ENCODE assay signal across 15 cellular contexts in the genomic region with DNA sequence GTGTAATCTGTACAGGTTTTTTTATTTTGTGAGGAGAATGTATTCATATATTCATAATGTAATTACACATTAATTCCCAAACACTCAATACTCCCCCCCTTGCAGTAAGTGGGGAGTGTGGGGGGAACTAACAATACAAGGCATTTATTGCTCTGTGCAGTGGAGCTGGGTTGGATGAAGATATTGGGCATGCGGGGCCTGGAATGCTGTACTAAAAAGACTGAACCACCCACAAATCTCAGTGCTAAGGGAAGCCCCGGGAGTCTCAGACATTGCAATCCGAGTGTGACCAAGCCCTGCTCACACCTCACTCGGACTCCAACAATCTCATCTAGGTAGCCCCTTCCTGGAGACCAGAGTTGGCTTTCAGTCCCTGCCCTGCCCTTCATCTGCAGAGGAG. TPM values are rescaled to one million over a fixed set of nuclear protein-coding genes. Genes with fewer than 3 reads are reported as not detected.
"Had no signal": no experiment of that assay in that cellular context is flagged by ENCODE, and none has a peak within 500 bp of the region (broad histone marks: within the 10 kb centered on the region; RNA-seq: fewer than 3 reads in every experiment).

No MANE protein-coding gene starts in this region.

- H3K27ac ChIP-seq: left ventricle myocardium inferior, neutrophil, prostate gland, uterus had no signal

- H3K27ac Mint-ChIP-seq: endodermal cell, WTC11 had no signal

- H3K4me3 Mint-ChIP-seq: activated naive CD4-positive, alpha-beta T cell treated with anti-CD3 and anti-CD28 coated beads, Interleukin-2, amount 10 ng/mL, durations not matched to agents 7 days and 5 days; dendritic cell treated with granulocyte-macrophage colony-stimulating factor and Interleukin-4, amounts not matched to agents 40 ng/mL and 50 ng/mL, for 4 days; endodermal cell; T-helper 1 cell treated with Interleukin-12 subunit alpha and Interleukin-12 subunit beta and Interleukin-4 antibody, amounts not matched to agents 30 μg/mL and 1 μg/mL, for 36 hours; WTC11 had no signal

- H3K9me3 Mint-ChIP-seq: activated naive CD4-positive, alpha-beta T cell treated with anti-CD3 and anti-CD28 coated beads, Interleukin-2, amount 10 ng/mL, durations not matched to agents 7 days and 5 days; activated T-helper 17 cell treated with anti-CD3 and anti-CD28 coated beads, Interleukin-2, amount 50 U/mL, for 72 hours; central memory CD8-positive, alpha-beta T cell; dendritic cell treated with granulocyte-macrophage colony-stimulating factor and Interleukin-4, amounts not matched to agents 40 ng/mL and 50 ng/mL, for 4 days; endodermal cell; T-helper 1 cell treated with Interleukin-12 subunit alpha and Interleukin-12 subunit beta and Interleukin-4 antibody, amounts not matched to agents 30 μg/mL and 1 μg/mL, for 36 hours; WTC11 had no signal

- ATAC-seq: WTC11 had no signal

- H3K9me3 ChIP-seq: left ventricle myocardium inferior, neutrophil, prostate gland, SK-N-SH, uterus had no signal

- H3K36me3 Mint-ChIP-seq: activated naive CD4-positive, alpha-beta T cell treated with anti-CD3 and anti-CD28 coated beads, Interleukin-2, amount 10 ng/mL, durations not matched to agents 7 days and 5 days; WTC11 had no signal

- H3K27me3 ChIP-seq: uterus had no signal

- DNase-seq: activated CD4-positive, alpha-beta T cell treated with anti-CD3 and anti-CD28 coated beads for 48 hours; activated naive CD4-positive, alpha-beta T cell treated with anti-CD3 and anti-CD28 coated beads, Interleukin-2, amount 10 ng/mL, durations not matched to agents 7 days and 5 days; endodermal cell; left ventricle myocardium inferior; SK-N-SH; stimulated activated CD4-positive, alpha-beta T cell treated with anti-CD3 and anti-CD28 coated beads, Interleukin-12 subunit alpha, Interleukin-12 subunit beta, amount 100 ng/mL, for 4 hours; stimulated activated naive CD4-positive, alpha-beta T cell treated with Interleukin-2 at 50 U/mL for 16 hours; uterus had no signal

- H3K27me3 Mint-ChIP-seq: activated T-helper 17 cell treated with anti-CD3 and anti-CD28 coated beads, Interleukin-2, amount 50 U/mL, for 72 hours had no signal

RNA-seq across cellular contexts. Expression of a gene that starts 6.0 kb away (rescaled TPM):
- total RNA-seq: activated T-helper 17 cell treated with anti-CD3 and anti-CD28 coated beads, Interleukin-2, amount 50 U/mL, for 72 hours had no signal
